ENCODE assay signal across 8 cellular contexts in the genomic region with DNA sequence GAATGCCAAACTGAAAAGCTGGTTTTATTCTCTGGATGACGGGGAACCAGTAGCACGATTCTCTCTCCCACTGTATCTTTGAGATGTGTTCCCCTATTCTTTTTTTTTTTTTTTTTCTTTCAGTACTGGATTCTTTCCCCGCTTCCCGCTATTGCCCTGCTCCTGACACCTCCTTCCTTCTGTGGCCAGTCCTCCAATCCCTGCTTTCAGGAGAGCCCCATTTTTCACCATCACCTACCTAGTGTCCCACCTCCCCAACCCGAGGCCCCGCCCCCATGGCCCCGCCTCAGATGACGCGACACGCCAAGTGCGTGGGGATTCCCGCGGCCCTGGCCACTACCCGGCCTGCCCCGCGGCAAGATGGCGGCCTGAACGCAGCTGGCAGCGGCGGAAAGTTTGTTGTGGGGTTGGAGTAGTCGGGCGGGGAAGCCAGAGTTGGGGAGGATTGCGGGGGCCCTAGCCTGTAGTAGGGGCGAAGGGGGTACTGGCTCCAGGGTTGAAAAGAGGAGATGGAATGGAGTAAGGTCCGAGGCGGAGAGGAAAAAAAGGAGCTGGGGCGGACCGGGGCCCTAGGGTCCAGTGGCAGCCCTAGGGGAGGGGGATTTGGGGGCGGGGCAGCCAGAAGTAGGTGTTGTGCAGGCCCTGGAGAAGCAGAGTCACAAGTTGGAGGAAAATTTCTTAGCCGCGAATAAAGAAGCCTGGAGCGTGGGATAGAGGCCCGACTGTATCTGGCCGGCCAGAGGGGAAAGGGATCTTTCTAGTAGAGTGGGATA. TPM values are rescaled to one million over a fixed set of nuclear protein-coding genes. Genes with fewer than 3 reads are reported as not detected.
A peak's percentile ranks its signal among the peaks of the same experiment; 100 is the strongest.
DNase-seq lines count a peak whose midpoint lies in the region; ATAC-seq and TF ChIP-seq lines count a peak whose summit lies in the region.

A gene with protein sequence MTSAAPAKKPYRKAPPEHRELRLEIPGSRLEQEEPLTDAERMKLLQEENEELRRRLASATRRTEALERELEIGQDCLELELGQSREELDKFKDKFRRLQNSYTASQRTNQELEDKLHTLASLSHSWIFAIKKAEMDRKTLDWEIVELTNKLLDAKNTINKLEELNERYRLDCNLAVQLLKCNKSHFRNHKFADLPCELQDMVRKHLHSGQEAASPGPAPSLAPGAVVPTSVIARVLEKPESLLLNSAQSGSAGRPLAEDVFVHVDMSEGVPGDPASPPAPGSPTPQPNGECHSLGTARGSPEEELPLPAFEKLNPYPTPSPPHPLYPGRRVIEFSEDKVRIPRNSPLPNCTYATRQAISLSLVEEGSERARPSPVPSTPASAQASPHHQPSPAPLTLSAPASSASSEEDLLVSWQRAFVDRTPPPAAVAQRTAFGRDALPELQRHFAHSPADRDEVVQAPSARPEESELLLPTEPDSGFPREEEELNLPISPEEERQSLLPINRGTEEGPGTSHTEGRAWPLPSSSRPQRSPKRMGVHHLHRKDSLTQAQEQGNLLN (plus strand): TSS at position 336 of the 773 bp plus-strand sequence. CDS start 21,432 bp downstream, outside the sequence.

- POLR2A ChIA-PET in activated CD4-positive, alpha-beta memory T cell treated with anti-CD3 and anti-CD28 coated beads, Interleukin-2, amount 10 ng/mL, durations not matched to agents 7 days and 5 days (lab: Charles Lee) = interaction anchor here (0.6 to 1.7 kb wide), 10 partner anchors 10 to 108 kb away, joined by 3 to 10 read pairs (median 3); a partner anchor contains a TSS

- intact Hi-C loops in lower leg skin (cut with DNase I; ENCODE audit: low total_unique reads) = no loop called here

- 1 to 2% methylated on average over 34 of the region's 34 CpGs for WGBS in lower leg skin, 2 donors

- TF ChIP-seq CTCF in lower leg skin (IDR thresholded peaks at IDR 0.05) = no peak

- TF ChIP-seq POLR2A in lower leg skin (IDR thresholded peaks at IDR 0.05) = no peak

- peak within 1 kb of the TSS; percentile 85 for H3K27ac Mint-ChIP-seq in activated CD4-positive, alpha-beta memory T cell treated with anti-CD3 and anti-CD28 coated beads, Interleukin-2, amount 10 ng/mL, durations not matched to agents 7 days and 5 days

- H3K4me1 ChIP-seq in duodenal mucosa (ENCODE audit: control insufficient read depth in 1 of 2, insufficient read depth in 2 of 2, low read length in 2 of 2) = peaks cover 25 to 29% of the 10 kb centered on the region in 2 donors

- no peaks in the 10 kb centered on the region for H3K27me3 ChIP-seq in duodenal mucosa (ENCODE audit: control insufficient read depth in 1 of 2, insufficient read depth in 2 of 2, low read length in 2 of 2)

- peak within 1 kb of the TSS; percentile 65 to 88 for H3K9ac ChIP-seq in duodenal mucosa (ENCODE audit: low read depth in 1 of 2, low read length in 2 of 2)

- CTCF ChIA-PET in activated CD4-positive, alpha-beta memory T cell treated with anti-CD3 and anti-CD28 coated beads, Interleukin-2, amount 10 ng/mL, durations not matched to agents 7 days and 5 days (lab: Charles Lee) = interaction anchor here (1.1 to 1.8 kb wide), 5 partner anchors 24 to 248 kb away, joined by 3 to 8 read pairs (median 4); a partner anchor contains a TSS

- peaks cover 3% of the 10 kb centered on the region for H3K36me3 Mint-ChIP-seq in activated CD4-positive, alpha-beta memory T cell treated with anti-CD3 and anti-CD28 coated beads, Interleukin-2, amount 10 ng/mL, durations not matched to agents 7 days and 5 days (ENCODE audit: low read depth)

- ATAC-seq in HG03521 (IDR thresholded peaks at IDR 0.05; ENCODE audit: unreplicated experiment) = peak; percentile 99

- no peaks in the 10 kb centered on the region for H3K9me3 ChIP-seq in duodenal mucosa (ENCODE audit: control insufficient read depth in 1 of 2, low read length in 2 of 2)

- DNase-seq in Ammon's horn (ENCODE audit: low spot score) = peak; percentile 93
- peak; percentile 91 for DNase-seq in GM19238 (ENCODE audit: insufficient read length, low spot score)
- peak; percentile 59 for DNase-seq in NCI-H82 treated with DMSO at 0.1 percent for 48 hours (lab: John Stamatoyannopoulos, UW; ENCODE audit: unreplicated experiment)
- peak; percentile 96 for DNase-seq in activated CD4-positive, alpha-beta memory T cell treated with anti-CD3 and anti-CD28 coated beads, Interleukin-2, amount 10 ng/mL, durations not matched to agents 7 days and 5 days
- peak; percentile 89 to 98 for DNase-seq in lower leg skin (ENCODE audit: low spot score in 2 of 2)
- peak; percentile 95 to 99 for DNase-seq in stimulated activated CD4-positive, alpha-beta T cell treated with anti-CD3 and anti-CD28 coated beads, Interleukin-4, amount 100 ng/mL, for 4 hours

- no peak within 1 kb of the TSS for H3K27ac ChIP-seq in duodenal mucosa (ENCODE audit: low read depth, low read length)

- H3K36me3 ChIP-seq in duodenal mucosa (ENCODE audit: control insufficient read depth in 1 of 2, insufficient read depth in 2 of 2, low read length in 2 of 2) = no peaks in the 10 kb centered on the region

- no peaks in the 10 kb centered on the region for H3K9me3 Mint-ChIP-seq in activated CD4-positive, alpha-beta memory T cell treated with anti-CD3 and anti-CD28 coated beads, Interleukin-2, amount 10 ng/mL, durations not matched to agents 7 days and 5 days

- H3K4me3 Mint-ChIP-seq in activated CD4-positive, alpha-beta memory T cell treated with anti-CD3 and anti-CD28 coated beads, Interleukin-2, amount 10 ng/mL, durations not matched to agents 7 days and 5 days = peak within 1 kb of the TSS; percentile 94

- H3K4me3 ChIP-seq in duodenal mucosa (ENCODE audit: low read depth in 1 of 2, low read length in 2 of 2) = peak within 1 kb of the TSS; percentile 73 to 92
- peak within 1 kb of the TSS; percentile 55 for H3K4me3 ChIP-seq in lower leg skin (ENCODE audit: low read depth, poor library complexity, severe bottlenecking)

- H3K4me1 Mint-ChIP-seq in activated CD4-positive, alpha-beta memory T cell treated with anti-CD3 and anti-CD28 coated beads, Interleukin-2, amount 10 ng/mL, durations not matched to agents 7 days and 5 days = peaks cover 46% of the 10 kb centered on the region

- H3K27me3 Mint-ChIP-seq in activated CD4-positive, alpha-beta memory T cell treated with anti-CD3 and anti-CD28 coated beads, Interleukin-2, amount 10 ng/mL, durations not matched to agents 7 days and 5 days = no peaks in the 10 kb centered on the region

RNA-seq across cellular contexts. Expression of the gene that starts here (rescaled TPM):
- total RNA-seq in activated CD4-positive, alpha-beta memory T cell treated with anti-CD3 and anti-CD28 coated beads, Interleukin-2, amount 10 ng/mL, durations not matched to agents 7 days and 5 days = 10 to 100 TPM; 34.7 to 36.6 TPM
- 10 to 100 TPM; 15.9 to 30.4 (median 23.8) TPM for total RNA-seq in lower leg skin
